Comparison of ENCODE assay signal across 20 cellular contexts in the genomic region with DNA sequence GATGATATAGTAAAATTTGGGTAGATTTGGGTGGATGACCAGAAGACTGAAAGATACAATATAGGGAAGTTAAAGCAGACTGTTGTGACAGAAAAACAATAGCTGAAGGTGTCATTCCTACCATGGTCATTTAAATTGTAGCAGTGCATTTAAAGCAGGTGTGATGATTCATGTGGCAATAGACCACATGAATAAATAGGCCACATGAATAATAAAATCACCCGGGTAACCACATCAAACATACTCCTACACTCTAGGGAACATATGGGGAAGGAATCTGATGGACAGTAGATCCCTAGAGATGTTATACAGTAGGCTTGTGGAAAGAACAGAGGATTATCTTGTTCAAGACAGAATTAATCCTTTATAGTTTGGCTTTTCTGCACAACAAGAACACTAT.
"Had no signal": no experiment of that assay in that cellular context is flagged by ENCODE, and none has a peak within 500 bp of the region (broad histone marks: within the 10 kb centered on the region; RNA-seq: fewer than 3 reads in every experiment).

No MANE protein-coding gene starts in this region.

- H3K4me3 Mint-ChIP-seq: activated CD4-positive, alpha-beta T cell treated with anti-CD3 and anti-CD28 coated beads, Interleukin-2, amount 10 ng/mL, durations not matched to agents 24 days and 14 days; activated T-cell treated with anti-CD3 and anti-CD28 coated beads, Interleukin-2, amount 50 U/mL, for 72 hours; brain; immature natural killer cell; nephron had no signal

- H3K27me3 Mint-ChIP-seq: activated CD4-positive, alpha-beta T cell treated with anti-CD3 and anti-CD28 coated beads, Interleukin-2, amount 10 ng/mL, durations not matched to agents 24 days and 14 days had no signal

- H3K9me3 Mint-ChIP-seq: activated CD4-positive, alpha-beta T cell treated with anti-CD3 and anti-CD28 coated beads, Interleukin-2, amount 10 ng/mL, durations not matched to agents 24 days and 14 days had no signal

- DNase-seq: activated CD4-positive, alpha-beta T cell treated with anti-CD3 and anti-CD28 coated beads, Interleukin-2, amount 10 ng/mL, durations not matched to agents 24 days and 14 days; activated CD4-positive, CD25-positive, alpha-beta regulatory T cell; activated CD8-positive, alpha-beta memory T cell treated with anti-CD3 and anti-CD28 coated beads, Interleukin-2, amount 50 U/mL, for 48 hours; activated gamma-delta T cell; activated T-cell treated with anti-CD3 and anti-CD28 coated beads, Interleukin-2, amount 50 U/mL, for 72 hours; effector CD8-positive, alpha-beta T cell; head of caudate nucleus; immature natural killer cell; left colon; lower lobe of right lung; nucleus accumbens; posterior cingulate gyrus; stimulated activated CD4-positive, alpha-beta T cell treated with anti-CD3 and anti-CD28 coated beads, Interleukin-4, amount 100 ng/mL, for 24 hours; stimulated activated naive CD4-positive, alpha-beta T cell; tibial artery had no signal

- H3K4me1 Mint-ChIP-seq: activated CD4-positive, alpha-beta T cell treated with anti-CD3 and anti-CD28 coated beads, Interleukin-2, amount 10 ng/mL, durations not matched to agents 24 days and 14 days; nephron had no signal

- ATAC-seq: activated naive CD4-positive, alpha-beta T cell treated with anti-CD3 and anti-CD28 coated beads, Interleukin-2, amount 50 U/mL, for 72 hours; activated T-cell treated with anti-CD3 and anti-CD28 coated beads, Interleukin-2, amount 50 U/mL, for 72 hours; left colon; lower lobe of right lung had no signal

- H3K36me3 Mint-ChIP-seq: activated naive CD4-positive, alpha-beta T cell treated with anti-CD3 and anti-CD28 coated beads, Interleukin-2, amount 50 U/mL, for 72 hours; brain had no signal

- FAIRE-seq: frontal cortex, urothelium cell line had no signal

- H3K27ac Mint-ChIP-seq: activated CD4-positive, alpha-beta T cell treated with anti-CD3 and anti-CD28 coated beads, Interleukin-2, amount 10 ng/mL, durations not matched to agents 24 days and 14 days; activated naive CD4-positive, alpha-beta T cell treated with anti-CD3 and anti-CD28 coated beads, Interleukin-2, amount 50 U/mL, for 72 hours; activated T-cell treated with anti-CD3 and anti-CD28 coated beads, Interleukin-2, amount 50 U/mL, for 72 hours; brain; immature natural killer cell; nephron had no signal
